8 cellular contexts compared by ENCODE assay signal in genomic region chr7:119270045-119270464, GRCh38.
DNase-seq lines count a peak whose midpoint lies in the region; ATAC-seq and TF ChIP-seq lines count a peak whose summit lies in the region.

No MANE protein-coding gene starts in this region.

- no peak overlapping the region for H3K23ac ChIP-seq in IMR-90 (ENCODE audit: low read depth, low read length)

- no peak overlapping the region for H2BK15ac ChIP-seq in IMR-90 (ENCODE audit: low read depth, low read length)

- no peak overlapping the region for H2BK120ac ChIP-seq in IMR-90 (ENCODE audit: low read depth, low read length)

- no peak overlapping the region for H3K27ac ChIP-seq in IMR-90 (ENCODE audit: insufficient read depth, low read length)
- H3K27ac ChIP-seq in transverse colon, result no peak overlapping the region

- H2AK9ac ChIP-seq in IMR-90 (replicated peaks; ENCODE audit: low read depth, low read length, poor library complexity), result no peak overlapping the region

- no peak overlapping the region for H3K4me2 ChIP-seq in IMR-90 (ENCODE audit: low read depth, low read length)

- H4K5ac ChIP-seq in IMR-90 (ENCODE audit: low read depth, low read length), result no peak overlapping the region

- no peak overlapping the region for H2AFZ ChIP-seq in IMR-90 (replicated peaks; ENCODE audit: low read length, poor library complexity)

- no peak overlapping the region for H3K9ac ChIP-seq in IMR-90 (ENCODE audit: low read depth, low read length)

- no peaks in the 10 kb centered on the region for H3K9me1 ChIP-seq in IMR-90 (ENCODE audit: insufficient read depth, low read length)

- peak; percentile 84 for DNase-seq in ACHN
- DNase-seq in GM10248 (ENCODE audit: extremely low spot score), result peak; percentile 33
- DNase-seq in H4 (ENCODE audit: low spot score), result peak; percentile 84
- peak; percentile 55 for DNase-seq in IMR-90
- DNase-seq in NK-92 treated with Interleukin-12 subunit alpha and Interleukin-12 subunit beta, amount 100 ng/mL, for 24 hours (lab: John Stamatoyannopoulos, UW), result peak; percentile 37
- peak; percentile 6 for DNase-seq in brain pericyte (ENCODE audit: low read depth, low spot score)
- DNase-seq in left kidney (ENCODE audit: low read depth, low spot score), result peak; percentile 81
- DNase-seq in transverse colon, result peak; percentile 19

- peak; percentile 66 for TF ChIP-seq RAD21 in IMR-90 (IDR thresholded peaks at IDR 0.05; ENCODE audit: low read length)

- dilution Hi-C loops in IMR-90 (cut with HindIII; ENCODE audit: low sequenced_read_pairs, unreplicated experiment), result no loop called here

- peak; percentile 95 for ATAC-seq in IMR-90 (ENCODE audit: low read depth)

- no peak overlapping the region for H2BK20ac ChIP-seq in IMR-90 (ENCODE audit: low read depth, low read length)

- H3K4ac ChIP-seq in IMR-90 (ENCODE audit: low read depth, low read length), result no peak overlapping the region

- H4K91ac ChIP-seq in IMR-90 (ENCODE audit: insufficient read depth, low read depth, low read length), result no peak overlapping the region

- H3K56ac ChIP-seq in IMR-90 (ENCODE audit: extremely low read depth, insufficient read depth, low read length), result no peak overlapping the region

- no peak overlapping the region for H2BK5ac ChIP-seq in IMR-90 (ENCODE audit: low read depth, low read length, poor library complexity, severe bottlenecking)

- H4K8ac ChIP-seq in IMR-90 (ENCODE audit: low read depth in 2 of 2, low read length in 2 of 2), result no peak overlapping the region

- H3K27me3 ChIP-seq in IMR-90 (ENCODE audit: control insufficient read depth, insufficient read depth, low read length) (no peaks in the 10 kb centered on the region), transverse colon (no peaks in the 10 kb centered on the region)

- no peak overlapping the region for H3K18ac ChIP-seq in IMR-90 (ENCODE audit: low read depth, low read length)

- no peaks in the 10 kb centered on the region for H4K20me1 ChIP-seq in IMR-90 (ENCODE audit: insufficient read depth, low read length)

- H3K4me1 ChIP-seq in IMR-90 (ENCODE audit: control insufficient read depth, insufficient read depth, low read length) (no peaks in the 10 kb centered on the region), transverse colon (no peaks in the 10 kb centered on the region)

- H3K4me3 ChIP-seq in IMR-90 (ENCODE audit: insufficient read depth, low read depth, low read length) (no peak overlapping the region), transverse colon (no peak overlapping the region)

- in situ Hi-C loops in ACHN (cut with HindIII; ENCODE audit: low pct_ligation_motif_present, low pct_unique_long_range_greater_than_20kb, low sequenced_read_pairs) (no loop called here), IMR-90 (cut with MboI; ENCODE audit: low sequenced_read_pairs) (loop anchor here (10.0 kb wide), 1 partner anchor 1005 kb away; the partner anchor contains the start of gene KCND2), transverse colon (cut with MboI; ENCODE audit: low pct_ligation_motif_present in 1 of 4, low pct_unique_long_range_greater_than_20kb in 1 of 4, low sequenced_read_pairs in 3 of 4) (loop anchor here in 1 of 4 donors (25.0 kb wide), 1 partner anchor 1267 kb away; no protein-coding TSS in a partner anchor)

- no peak for TF ChIP-seq POLR2A in IMR-90 (IDR thresholded peaks at IDR 0.05; ENCODE audit: low read depth, low read length)
- TF ChIP-seq POLR2A in transverse colon (IDR thresholded peaks at IDR 0.05), result no peak

- no CpG with 5 or more reads among the region's 7 CpGs for WGBS in IMR-90 (ENCODE audit: extremely low coverage in 2 of 2, insufficient read length in 1 of 2), 2 experiments
- 10 to 27% methylated on average over 4 to 7 of the region's 7 CpGs for WGBS in transverse colon (ENCODE audit: low coverage in 1 of 2), 2 donors

- intact Hi-C loops in IMR-90 (cut with micrococcal nuclease), result loop anchor here (1.0 to 10.0 kb wide), 5 partner anchors 667 to 1455 kb away; no protein-coding TSS in a partner anchor
- intact Hi-C loops in transverse colon (cut with DNase I; ENCODE audit: low total_unique reads), result no loop called here

- TF ChIP-seq EP300 in transverse colon (IDR thresholded peaks at IDR 0.05; ENCODE audit: low read depth), result no peak

- POLR2A ChIA-PET in GM10248 (lab: Yijun Ruan, JAX) (no interaction called here), IMR-90 (lab: Charles Lee; ENCODE audit: unreplicated experiment) (no interaction called here)

- no peak overlapping the region for H3K14ac ChIP-seq in IMR-90 (replicated peaks; ENCODE audit: low read depth, low read length)

- no peak overlapping the region for H2AK5ac ChIP-seq in IMR-90 (ENCODE audit: low read depth, low read length)

- H3K36me3 ChIP-seq in IMR-90 (ENCODE audit: control insufficient read depth, insufficient read depth, low read length) (no peaks in the 10 kb centered on the region), transverse colon (no peaks in the 10 kb centered on the region)

- H3K79me1 ChIP-seq in IMR-90 (ENCODE audit: low read depth in 1 of 2, low read length in 2 of 2), result no peaks in the 10 kb centered on the region

- H3K9me3 ChIP-seq in IMR-90 (ENCODE audit: control insufficient read depth, insufficient read depth, low read length), result no peaks in the 10 kb centered on the region
- H3K9me3 ChIP-seq in transverse colon, result no peaks in the 10 kb centered on the region

- CTCF ChIA-PET in GM10248 (lab: Yijun Ruan, JAX), result interaction anchor here (0.9 to 1.2 kb wide), 2 partner anchors 29 to 1839 kb away, joined by 3 to 4 read pairs; no protein-coding TSS in a partner anchor
- CTCF ChIA-PET in IMR-90 (lab: Yijun Ruan, JAX), result no interaction called here

- TF ChIP-seq CTCF in GM10248 (IDR thresholded peaks at IDR 0.05; ENCODE audit: control extremely low read depth, extremely low read depth, low read depth, missing control alignments) (peak; percentile 95), IMR-90 (conservative IDR thresholded peaks at IDR 0.05; ENCODE audit: low read depth, low read length) (peak; percentile 78), transverse colon (IDR thresholded peaks at IDR 0.05) (peak; percentile 51 to 75 (median 61))

- no TSS peak for BruUV-seq in IMR-90 (replicated peaks; lab: Mats Ljungman, UMichigan)

TF ChIP-seq in IMR-90, 13 proteins besides CTCF, POLR2A, EP300 and RAD21:
- TF ChIP-seq, protein P1, sequence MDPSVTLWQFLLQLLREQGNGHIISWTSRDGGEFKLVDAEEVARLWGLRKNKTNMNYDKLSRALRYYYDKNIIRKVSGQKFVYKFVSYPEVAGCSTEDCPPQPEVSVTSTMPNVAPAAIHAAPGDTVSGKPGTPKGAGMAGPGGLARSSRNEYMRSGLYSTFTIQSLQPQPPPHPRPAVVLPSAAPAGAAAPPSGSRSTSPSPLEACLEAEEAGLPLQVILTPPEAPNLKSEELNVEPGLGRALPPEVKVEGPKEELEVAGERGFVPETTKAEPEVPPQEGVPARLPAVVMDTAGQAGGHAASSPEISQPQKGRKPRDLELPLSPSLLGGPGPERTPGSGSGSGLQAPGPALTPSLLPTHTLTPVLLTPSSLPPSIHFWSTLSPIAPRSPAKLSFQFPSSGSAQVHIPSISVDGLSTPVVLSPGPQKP (IDR thresholded peaks at IDR 0.05; ENCODE audit: borderline replicate concordance, low read depth, low read length), result no peak
- TF ChIP-seq FOS (IDR thresholded peaks at IDR 0.05; ENCODE audit: low read depth, low read length) (no peak), MAFK (IDR thresholded peaks at IDR 0.05; ENCODE audit: low read depth, low read length) (no peak), NFE2L2 (IDR thresholded peaks at IDR 0.05; ENCODE audit: low read depth, low read length) (no peak), SMC3 (IDR thresholded peaks at IDR 0.05; ENCODE audit: low read depth, low read length) (peak; percentile 74), USF2 (IDR thresholded peaks at IDR 0.05; ENCODE audit: low read depth, low read length) (no peak), CHD1 (IDR thresholded peaks at IDR 0.05; ENCODE audit: low read depth, low read length) (no peak)

Comparison
In these comparisons a context has a peak if more than half of its experiments do, and no peak if none do; other contexts are left out.
1. DNase-seq: peak in every context shown above with its lines; median percentile 84 in ACHN; 84 in H4; 81 in left kidney; 55 in IMR-90; 37 in NK-92 treated with Interleukin-12 subunit alpha and Interleukin-12 subunit beta, amount 100 ng/mL, for 24 hours; 33 in GM10248; 19 in transverse colon; 6 in brain pericyte.